ENCODE assay signal across 22 cellular contexts in the genomic region with DNA sequence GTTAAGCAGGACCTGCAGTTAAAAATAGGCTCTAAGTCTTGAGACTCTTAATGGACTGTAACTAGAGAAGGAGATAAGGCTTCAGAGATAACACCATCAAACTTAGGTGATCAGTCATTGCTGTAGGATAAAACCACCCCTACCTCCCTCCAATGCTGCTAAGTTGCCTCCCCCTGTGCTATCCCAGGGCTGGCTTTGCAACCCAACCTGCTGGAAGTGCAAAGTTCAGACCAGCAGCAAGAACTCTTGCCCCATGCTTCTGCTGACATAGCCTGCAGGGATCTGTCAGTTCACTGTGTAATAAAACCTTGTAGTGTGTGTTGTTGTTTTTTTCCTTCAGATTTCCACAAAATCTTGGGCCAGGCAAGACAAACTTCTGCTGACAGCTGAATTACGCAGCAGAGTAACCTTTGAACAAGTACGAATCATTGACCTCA. TPM values are rescaled to one million over a fixed set of nuclear protein-coding genes. Genes with fewer than 3 reads are reported as not detected.
DNase-seq lines count a peak whose midpoint lies in the region; ATAC-seq and TF ChIP-seq lines count a peak whose summit lies in the region.
"Had no signal": no experiment of that assay in that cellular context is flagged by ENCODE, and none has a peak within 500 bp of the region (broad histone marks: within the 10 kb centered on the region; RNA-seq: fewer than 3 reads in every experiment).

No MANE protein-coding gene starts in this region.

- no peaks in the 10 kb centered on the region for H3K27me3 Mint-ChIP-seq in WTC11 (ENCODE audit: low read depth)
- H3K27me3 Mint-ChIP-seq in nephron progenitor cell (ENCODE audit: low read depth, poor library complexity), result no peaks in the 10 kb centered on the region

- no peaks in the 10 kb centered on the region for H3K9me3 Mint-ChIP-seq in WTC11
- H3K9me3 Mint-ChIP-seq in nephron progenitor cell, result no peaks in the 10 kb centered on the region
- H3K9me3 Mint-ChIP-seq: activated T-cell treated with anti-CD3 and anti-CD28 coated beads, Interleukin-2, amount 50 U/mL, for 24 hours; naive thymus-derived CD4-positive, alpha-beta T cell had no signal

- H3K4me3 Mint-ChIP-seq in WTC11 (no peak overlapping the region), nephron progenitor cell (no peak overlapping the region)
- H3K4me3 Mint-ChIP-seq: activated T-cell treated with anti-CD3 and anti-CD28 coated beads, Interleukin-2, amount 50 U/mL, for 24 hours; naive thymus-derived CD4-positive, alpha-beta T cell had no signal

- ATAC-seq in WTC11, result peak; percentile 61
- peak; percentile 92 for ATAC-seq in left colon
- no peak for ATAC-seq in GM19324 (IDR thresholded peaks at IDR 0.05; ENCODE audit: low FRiP score, unreplicated experiment)
- no peak for ATAC-seq in GM18511 (IDR thresholded peaks at IDR 0.05; ENCODE audit: unreplicated experiment)
- ATAC-seq: body of pancreas; naive thymus-derived CD4-positive, alpha-beta T cell had no signal

- peak; percentile 65 for DNase-seq in ELF-1 (ENCODE audit: low read depth, low spot score)
- no peak for DNase-seq in WTC11 (ENCODE audit: low spot score)
- DNase-seq in left colon, result peak in 1 of 2 donors; percentile 15
- DNase-seq in nephron progenitor cell, result peak; percentile 19
- DNase-seq in NCI-H2171 treated with DMSO at 0.1 percent for 48 hours (lab: John Stamatoyannopoulos, UW), result no peak
- DNase-seq in mesenteric fat pad (ENCODE audit: low spot score), result no peak
- DNase-seq: activated CD4-positive, alpha-beta T cell treated with anti-CD3 and anti-CD28 coated beads for 48 hours; activated naive CD4-positive, alpha-beta T cell; activated T-cell treated with anti-CD3 and anti-CD28 coated beads, Interleukin-2, amount 50 U/mL, for 24 hours; body of pancreas; GM23248; head of caudate nucleus; mesenchymal stem cell; naive thymus-derived CD4-positive, alpha-beta T cell; NCI-H146; nucleus accumbens; retina; SHP77 treated with DMSO at 0.1 percent for 48 hours; substantia nigra had no signal

- no peak overlapping the region for H3K27ac Mint-ChIP-seq in WTC11
- H3K27ac Mint-ChIP-seq in nephron progenitor cell, result peak overlapping the region; percentile 7
- H3K27ac Mint-ChIP-seq: activated T-cell treated with anti-CD3 and anti-CD28 coated beads, Interleukin-2, amount 50 U/mL, for 24 hours; naive thymus-derived CD4-positive, alpha-beta T cell had no signal

- POLR2A ChIA-PET in WTC11 (lab: Charles Lee), result no interaction called here

- H3K4me1 Mint-ChIP-seq in WTC11 (peaks cover 16% of the 10 kb centered on the region), nephron progenitor cell (peaks cover 30% of the 10 kb centered on the region)
- H3K4me1 Mint-ChIP-seq: naive thymus-derived CD4-positive, alpha-beta T cell had no signal

- intact Hi-C loops in left colon (cut with DNase I, micrococcal nuclease), result loop anchor here in 1 of 2 donors (10.0 kb wide), 1 partner anchor 244 kb away; no protein-coding TSS in a partner anchor

- TF ChIP-seq CTCF in WTC11 (IDR thresholded peaks at IDR 0.05), result no peak
- TF ChIP-seq CTCF in nephron progenitor cell (IDR thresholded peaks at IDR 0.05), result no peak

- H3K36me3 Mint-ChIP-seq in WTC11 (no peaks in the 10 kb centered on the region), nephron progenitor cell (ENCODE audit: low read depth) (no peaks in the 10 kb centered on the region)
- H3K36me3 Mint-ChIP-seq: naive thymus-derived CD4-positive, alpha-beta T cell had no signal

- CTCF ChIA-PET in WTC11 (lab: Charles Lee), result interaction anchor here (0.8 to 1.3 kb wide), 10 partner anchors 16 to 618 kb away, joined by 3 to 10 read pairs (median 3); no protein-coding TSS in a partner anchor

TF ChIP-seq in WTC11, 78 proteins besides CTCF, POLR2A, EP300 and RAD21:
- TF ChIP-seq GABPB1 (CRISPR knock-in tag; IDR thresholded peaks at IDR 0.05) (no peak), ATF3 (CRISPR knock-in tag; conservative IDR thresholded peaks at IDR 0.05) (no peak), ETV6 (CRISPR knock-in tag; IDR thresholded peaks at IDR 0.05) (no peak), ERG (CRISPR knock-in tag; IDR thresholded peaks at IDR 0.05) (no peak), TCF7 (CRISPR knock-in tag; IDR thresholded peaks at IDR 0.05; ENCODE audit: low read depth) (no peak), PRRX2 (CRISPR knock-in tag; IDR thresholded peaks at IDR 0.05) (no peak), ESRRA (CRISPR knock-in tag; IDR thresholded peaks at IDR 0.05; ENCODE audit: borderline replicate concordance) (no peak), IRF2 (CRISPR knock-in tag; IDR thresholded peaks at IDR 0.05; ENCODE audit: borderline replicate concordance, low read depth) (no peak), ELF4 (CRISPR knock-in tag; IDR thresholded peaks at IDR 0.05; ENCODE audit: low read depth) (no peak), TEAD4 (CRISPR knock-in tag; IDR thresholded peaks at IDR 0.05) (no peak), ZNF423 (CRISPR knock-in tag; IDR thresholded peaks at IDR 0.05) (no peak), ZNF219 (CRISPR knock-in tag; IDR thresholded peaks at IDR 0.05; ENCODE audit: borderline replicate concordance) (no peak), CBFB (CRISPR knock-in tag; IDR thresholded peaks at IDR 0.05; ENCODE audit: low read depth) (no peak), FOXK1 (CRISPR knock-in tag; IDR thresholded peaks at IDR 0.05) (no peak), JUN (CRISPR knock-in tag; IDR thresholded peaks at IDR 0.05) (no peak), SMAD4 (CRISPR knock-in tag; IDR thresholded peaks at IDR 0.05) (no peak), ZNF232 (CRISPR knock-in tag; IDR thresholded peaks at IDR 0.05) (no peak)
- TF ChIP-seq, protein P1, sequence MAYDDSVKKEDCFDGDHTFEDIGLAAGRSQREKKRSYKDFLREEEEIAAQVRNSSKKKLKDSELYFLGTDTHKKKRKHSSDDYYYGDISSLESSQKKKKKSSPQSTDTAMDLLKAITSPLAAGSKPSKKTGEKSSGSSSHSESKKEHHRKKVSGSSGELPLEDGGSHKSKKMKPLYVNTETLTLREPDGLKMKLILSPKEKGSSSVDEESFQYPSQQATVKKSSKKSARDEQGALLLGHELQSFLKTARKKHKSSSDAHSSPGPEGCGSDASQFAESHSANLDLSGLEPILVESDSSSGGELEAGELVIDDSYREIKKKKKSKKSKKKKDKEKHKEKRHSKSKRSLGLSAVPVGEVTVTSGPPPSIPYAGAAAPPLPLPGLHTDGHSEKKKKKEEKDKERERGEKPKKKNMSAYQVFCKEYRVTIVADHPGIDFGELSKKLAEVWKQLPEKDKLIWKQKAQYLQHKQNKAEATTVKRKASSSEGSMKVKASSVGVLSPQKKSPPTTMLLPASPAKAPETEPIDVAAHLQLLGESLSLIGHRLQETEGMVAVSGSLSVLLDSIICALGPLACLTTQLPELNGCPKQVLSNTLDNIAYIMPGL (CRISPR knock-in tag; IDR thresholded peaks at IDR 0.05), result no peak

RNA-seq across cellular contexts. Expression of gene EPB41L3, which starts 57.4 kb away (rescaled TPM):
- total RNA-seq in WTC11 (2021) (20.1 to 20.6 TPM (median 20.1 TPM) in 3 replicates), left colon (10 to 100 TPM; 87.7 to 98.6 TPM), mesenteric fat pad (249 TPM)
- total RNA-seq: A172 had no signal

Comparison
In these comparisons a context has a peak if more than half of its experiments do, and no peak if none do; other contexts are left out.
1. DNase-seq: peak in ELF-1 (single experiment) and nephron progenitor cell (single experiment); none in WTC11 (single experiment), NCI-H2171 treated with DMSO at 0.1 percent for 48 hours (single experiment) and mesenteric fat pad (single experiment).
2. ATAC-seq: peak in WTC11 (single experiment) and left colon (single experiment); none in GM19324 (single experiment) and GM18511 (single experiment).